In the genomic region with DNA sequence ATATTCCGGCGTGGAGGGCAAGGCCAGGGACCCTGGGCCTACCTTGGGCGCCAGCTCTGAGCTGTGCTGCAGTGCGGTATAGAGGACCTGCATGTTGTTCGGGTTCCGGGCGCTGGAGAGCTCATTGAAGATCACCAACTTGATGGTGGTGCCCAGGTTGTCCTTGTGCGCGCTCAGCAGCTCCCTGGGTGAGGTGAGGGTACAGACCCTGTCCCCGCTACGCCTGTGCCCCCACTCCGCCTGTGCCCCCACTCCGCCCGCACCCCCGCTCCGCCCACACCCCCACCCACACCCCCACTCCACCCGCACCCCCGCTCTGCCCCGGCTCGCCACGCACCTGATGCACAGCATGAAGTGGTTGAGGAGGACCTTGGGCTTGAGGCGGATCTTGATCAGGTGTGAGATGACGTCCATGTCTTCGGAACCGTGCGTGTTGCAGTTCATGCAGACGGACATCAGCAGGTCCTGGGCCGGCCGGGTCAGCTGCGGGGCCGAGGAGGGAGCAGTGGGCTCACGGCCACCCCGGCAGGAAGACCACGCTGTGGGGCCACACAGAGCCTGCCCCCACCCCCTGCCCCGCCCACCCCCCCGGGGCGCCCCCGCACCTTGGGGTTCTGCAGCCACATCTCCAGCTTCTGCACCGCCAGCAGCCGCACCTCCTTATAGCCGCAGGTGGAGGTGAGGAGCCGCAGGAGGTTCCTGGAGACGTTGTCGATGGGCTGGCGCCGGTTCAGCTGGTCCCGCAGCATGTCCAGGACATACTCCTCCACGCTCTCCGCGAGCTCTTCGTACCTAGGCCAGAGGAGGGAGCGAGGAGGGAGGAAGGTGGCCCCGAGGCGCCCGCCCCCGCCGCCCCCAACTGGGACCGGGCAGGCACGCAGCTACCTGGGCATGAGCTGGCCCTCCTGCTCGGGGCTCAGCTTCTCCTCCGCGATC, we compare ENCODE assay signal across 1 cellular context.
TF ChIP-seq lines count a peak whose summit lies in the region.

No MANE protein-coding gene starts in this region.

TF ChIP-seq in H1, 55 proteins besides CTCF, POLR2A, EP300 and RAD21:
- TF ChIP-seq RNF2 (IDR thresholded peaks at IDR 0.05; ENCODE audit: borderline replicate concordance, low read depth, low read length, missing control alignments, poor library complexity, severe bottlenecking) (no peak), RBBP5 (IDR thresholded peaks at IDR 0.05; ENCODE audit: borderline replicate concordance, low read depth, low read length) (no peak), ASH2L (IDR thresholded peaks at IDR 0.05; ENCODE audit: low read length) (no peak), SP4 (IDR thresholded peaks at IDR 0.05; ENCODE audit: low read length) (no peak), SP1 (IDR thresholded peaks at IDR 0.05; ENCODE audit: low read depth, low read length) (no peak), ZNF274 (IDR thresholded peaks at IDR 0.05; ENCODE audit: borderline replicate concordance, extremely low read depth, low read length) (no peak), CTBP2 (IDR thresholded peaks at IDR 0.05; ENCODE audit: borderline replicate concordance, insufficient read depth, insufficient read length, low read length) (no peak), CBX8 (IDR thresholded peaks at IDR 0.05; ENCODE audit: borderline replicate concordance, low read depth, low read length) (no peak), TAF7 (optimal IDR thresholded peaks at IDR 0.05; ENCODE audit: borderline replicate concordance, low read depth, low read length) (no peak), HDAC6 (IDR thresholded peaks at IDR 0.05; ENCODE audit: low read depth, low read length) (no peak)
